ENCODE assay signal across 8 cellular contexts in the genomic region with DNA sequence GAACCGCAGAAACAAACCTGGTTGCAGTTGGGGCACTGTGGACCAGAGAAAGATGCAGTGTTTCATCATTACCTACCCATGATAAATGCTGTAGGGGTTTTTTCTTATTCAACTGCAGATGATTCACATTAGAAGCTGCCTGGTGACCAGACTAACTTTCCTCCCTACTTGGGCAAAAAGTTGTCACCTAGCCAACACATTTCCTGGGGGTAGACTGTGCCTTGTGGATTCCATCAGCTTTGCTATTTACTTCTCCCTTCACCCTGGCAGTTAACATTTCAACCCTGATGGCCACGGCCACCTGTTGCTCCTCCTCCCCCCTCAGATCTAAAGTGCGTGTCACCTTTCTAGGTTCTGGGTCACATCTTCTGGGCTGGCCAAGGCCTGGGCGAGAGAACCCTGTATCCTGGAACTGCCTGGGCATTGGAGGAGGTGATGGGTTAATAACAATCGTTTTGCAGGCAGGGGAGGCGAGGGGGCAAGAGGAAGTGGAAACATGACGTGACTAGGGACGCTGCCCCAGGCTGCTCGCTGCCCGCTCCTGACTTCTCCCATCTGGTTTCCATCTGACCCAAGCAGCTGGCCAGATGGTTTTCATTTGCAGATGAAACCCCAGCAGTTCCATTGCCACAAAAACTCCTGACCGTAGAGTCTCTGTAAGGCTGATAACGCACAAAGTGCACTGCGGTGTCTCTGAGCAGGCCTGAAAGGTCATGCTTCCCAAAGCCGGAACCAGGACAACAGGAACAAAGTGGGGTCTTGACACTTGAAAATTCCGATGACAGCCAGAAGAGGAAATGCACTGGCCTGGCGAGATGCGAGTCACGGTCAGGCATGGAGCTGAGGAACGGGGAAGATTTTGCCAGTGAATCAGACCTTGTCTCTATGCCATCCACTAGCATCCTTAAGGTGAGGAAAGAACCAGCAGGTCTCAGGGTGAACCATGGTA. TPM values are rescaled to one million over a fixed set of nuclear protein-coding genes. Genes with fewer than 3 reads are reported as not detected.
A peak's percentile ranks its signal among the peaks of the same experiment; 100 is the strongest.
DNase-seq lines count a peak whose midpoint lies in the region; ATAC-seq and TF ChIP-seq lines count a peak whose summit lies in the region.

No MANE protein-coding gene starts in this region.

- H3K27me3 ChIP-seq in cardiac muscle cell: no peaks in the 10 kb centered on the region

- peak overlapping the region; percentile 17 for H3K4me3 Mint-ChIP-seq in activated naive CD4-positive, alpha-beta T cell treated with anti-CD3 and anti-CD28 coated beads for 36 hours

- DNase-seq in activated naive CD4-positive, alpha-beta T cell treated with anti-CD3 and anti-CD28 coated beads for 36 hours: peak; percentile 74
- no peak for DNase-seq in activated naive CD4-positive, alpha-beta T cell (lab: John Stamatoyannopoulos, UW)
- peak in 1 of 2 donors; percentile 59 for DNase-seq in activated naive CD4-positive, alpha-beta T cell treated with anti-CD3 and anti-CD28 coated beads, Interleukin-2, amount 50 U/mL, for 72 hours (ENCODE audit: low spot score in 2 of 2)
- DNase-seq in cardiac muscle cell (ENCODE audit: low read depth in 1 of 2, low spot score in 1 of 2) (peak; percentile 89 to 90), renal cortical epithelial cell (ENCODE audit: low read depth) (peak; percentile 98), NCI-H2029 treated with DMSO at 0.1 percent for 48 hours (lab: John Stamatoyannopoulos, UW) (no peak), NAMALWA (ENCODE audit: low spot score) (no peak)

- no peaks in the 10 kb centered on the region for H3K9me3 ChIP-seq in cardiac muscle cell (ENCODE audit: low read depth)

- H3K27ac ChIP-seq in cardiac muscle cell: peak overlapping the region; percentile 39

- TF ChIP-seq CTCF in cardiac muscle cell (IDR thresholded peaks at IDR 0.05; ENCODE audit: low read depth, low read length): no peak

- CTCF ChIA-PET in activated naive CD4-positive, alpha-beta T cell treated with anti-CD3 and anti-CD28 coated beads for 36 hours (lab: Charles Lee): interaction anchor here (0.6 to 2.0 kb wide), 6 partner anchors 15 to 675 kb away, joined by 3 to 10 read pairs (median 4); a partner anchor contains a TSS

- peaks cover 91% of the 10 kb centered on the region for H3K4me1 Mint-ChIP-seq in activated naive CD4-positive, alpha-beta T cell treated with anti-CD3 and anti-CD28 coated beads for 36 hours (ENCODE audit: low read depth)

- intact Hi-C loops in activated naive CD4-positive, alpha-beta T cell treated with anti-CD3 and anti-CD28 coated beads for 36 hours (cut with micrococcal nuclease): loop anchor here (1.0 to 2.0 kb wide), 4 partner anchors 11 to 262 kb away; no protein-coding TSS in a partner anchor

- H3K36me3 Mint-ChIP-seq in activated naive CD4-positive, alpha-beta T cell treated with anti-CD3 and anti-CD28 coated beads for 36 hours (ENCODE audit: low read depth): peaks cover 10% of the 10 kb centered on the region
- peaks cover 8 to 22% of the 10 kb centered on the region in 2 donors for H3K36me3 Mint-ChIP-seq in activated naive CD4-positive, alpha-beta T cell treated with anti-CD3 and anti-CD28 coated beads, Interleukin-2, amount 50 U/mL, for 72 hours

- no peak overlapping the region for H3K4me3 ChIP-seq in cardiac muscle cell

- H3K27ac Mint-ChIP-seq in activated naive CD4-positive, alpha-beta T cell treated with anti-CD3 and anti-CD28 coated beads for 36 hours: peak overlapping the region; percentile 90
- peak overlapping the region; percentile 73 to 89 for H3K27ac Mint-ChIP-seq in activated naive CD4-positive, alpha-beta T cell treated with anti-CD3 and anti-CD28 coated beads, Interleukin-2, amount 50 U/mL, for 72 hours

- H3K27me3 Mint-ChIP-seq in activated naive CD4-positive, alpha-beta T cell treated with anti-CD3 and anti-CD28 coated beads for 36 hours (ENCODE audit: low read depth): no peaks in the 10 kb centered on the region

- no peaks in the 10 kb centered on the region for H3K9me3 Mint-ChIP-seq in activated naive CD4-positive, alpha-beta T cell treated with anti-CD3 and anti-CD28 coated beads for 36 hours
- H3K9me3 Mint-ChIP-seq in activated naive CD4-positive, alpha-beta T cell treated with anti-CD3 and anti-CD28 coated beads, Interleukin-2, amount 50 U/mL, for 72 hours: no peaks in the 10 kb centered on the region

- ATAC-seq in activated naive CD4-positive, alpha-beta T cell treated with anti-CD3 and anti-CD28 coated beads, Interleukin-2, amount 50 U/mL, for 72 hours: peak; percentile 84 to 85
- ATAC-seq in GM21367 (IDR thresholded peaks at IDR 0.05; ENCODE audit: unreplicated experiment): no peak

- no peaks in the 10 kb centered on the region for H3K36me3 ChIP-seq in cardiac muscle cell

- H3K4me1 ChIP-seq in cardiac muscle cell (ENCODE audit: low read depth): peaks cover 38% of the 10 kb centered on the region

RNA-seq across cellular contexts. Expression of a gene that starts 36.6 kb away (rescaled TPM):
- 100 to 1,000 TPM; 362 to 381 TPM for total RNA-seq in activated naive CD4-positive, alpha-beta T cell treated with anti-CD3 and anti-CD28 coated beads for 36 hours
- total RNA-seq in activated naive CD4-positive, alpha-beta T cell treated with anti-CD3 and anti-CD28 coated beads, Interleukin-2, amount 50 U/mL, for 72 hours: 100 to 1,000 TPM; 404 to 419 TPM
- total RNA-seq in cardiac muscle cell (86.2 and 127 TPM in 2 replicates), renal cortical epithelial cell (114 and 151 TPM in 2 replicates)
- polyA plus RNA-seq in cardiac muscle cell: 185 and 278 TPM in 2 replicates

Comparison
In these comparisons a context has a peak if more than half of its experiments do, and no peak if none do; other contexts are left out.
1. DNase-seq: peak in activated naive CD4-positive, alpha-beta T cell treated with anti-CD3 and anti-CD28 coated beads for 36 hours (single experiment), cardiac muscle cell (2 of 2) and renal cortical epithelial cell (single experiment); none in activated naive CD4-positive, alpha-beta T cell (0 of 4), NCI-H2029 treated with DMSO at 0.1 percent for 48 hours (single experiment) and NAMALWA (single experiment).